ENCODE assay signal across 8 cellular contexts in genomic region chr12:103930787-103931536, GRCh38. TPM values are rescaled to one million over a fixed set of nuclear protein-coding genes. Genes with fewer than 3 reads are reported as not detected.
A peak's percentile ranks its signal among the peaks of the same experiment; 100 is the strongest.
DNase-seq lines count a peak whose midpoint lies in the region; ATAC-seq and TF ChIP-seq lines count a peak whose summit lies in the region.

No MANE protein-coding gene starts in this region.

- TF ChIP-seq EP300 in esophagus muscularis mucosa (IDR thresholded peaks at IDR 0.05): no peak

- peak overlapping the region; percentile 88 for H3K9ac ChIP-seq in mucosa of stomach (ENCODE audit: low read length)

- H3K9me3 ChIP-seq in esophagus muscularis mucosa (no peaks in the 10 kb centered on the region), mucosa of stomach (ENCODE audit: control insufficient read depth, low read length) (no peaks in the 10 kb centered on the region), thoracic aorta (no peaks in the 10 kb centered on the region)

- CTCF ChIA-PET in activated CD4-positive, alpha-beta memory T cell treated with anti-CD3 and anti-CD28 coated beads, Interleukin-2, amount 10 ng/mL, durations not matched to agents 7 days and 5 days (lab: Charles Lee): interaction anchor here (1.4 to 2.0 kb wide), 2 partner anchors 35 to 178 kb away, joined by 4 to 9 read pairs; partner anchors contain the start of gene TDG

- DNase-seq in CD14-positive monocyte (ENCODE audit: low spot score) (peak; percentile 49), HuH-7.5 (ENCODE audit: low spot score) (peak; percentile 22), esophagus muscularis mucosa (ENCODE audit: extremely low spot score) (peak; percentile 92), thoracic aorta (ENCODE audit: low spot score) (no peak), cerebellar nuclear complex (lab: John Stamatoyannopoulos, UW) (no peak)
- DNase-seq in activated CD4-positive, alpha-beta memory T cell treated with anti-CD3 and anti-CD28 coated beads, Interleukin-2, amount 10 ng/mL, durations not matched to agents 7 days and 5 days: peak; percentile 25

- H3K27me3 ChIP-seq in esophagus muscularis mucosa (no peaks in the 10 kb centered on the region), mucosa of stomach (ENCODE audit: control insufficient read depth, insufficient read depth, low read length) (no peaks in the 10 kb centered on the region), thoracic aorta (replicated peaks; ENCODE audit: insufficient read depth) (no peaks in the 10 kb centered on the region)

- peak overlapping the region; percentile 80 to 89 (median 88) for H3K4me3 ChIP-seq in esophagus muscularis mucosa
- peak overlapping the region; percentile 81 for H3K4me3 ChIP-seq in mucosa of stomach (ENCODE audit: low read length)
- H3K4me3 ChIP-seq in thoracic aorta: peak overlapping the region; percentile 94

- peaks cover 39% of the 10 kb centered on the region for H3K4me1 Mint-ChIP-seq in CD14-positive monocyte
- peaks cover 64% of the 10 kb centered on the region for H3K4me1 Mint-ChIP-seq in activated CD4-positive, alpha-beta memory T cell treated with anti-CD3 and anti-CD28 coated beads, Interleukin-2, amount 10 ng/mL, durations not matched to agents 7 days and 5 days

- H3K9me3 Mint-ChIP-seq in CD14-positive monocyte: no peaks in the 10 kb centered on the region
- H3K9me3 Mint-ChIP-seq in activated CD4-positive, alpha-beta memory T cell treated with anti-CD3 and anti-CD28 coated beads, Interleukin-2, amount 10 ng/mL, durations not matched to agents 7 days and 5 days: no peaks in the 10 kb centered on the region

- no peak for TF ChIP-seq CTCF in CD14-positive monocyte (IDR thresholded peaks at IDR 0.05)
- no peak for TF ChIP-seq CTCF in esophagus muscularis mucosa (IDR thresholded peaks at IDR 0.05)
- no peak for TF ChIP-seq CTCF in thoracic aorta (IDR thresholded peaks at IDR 0.05)

- peaks cover 29 to 34% of the 10 kb centered on the region in 2 donors for H3K36me3 Mint-ChIP-seq in CD14-positive monocyte
- H3K36me3 Mint-ChIP-seq in activated CD4-positive, alpha-beta memory T cell treated with anti-CD3 and anti-CD28 coated beads, Interleukin-2, amount 10 ng/mL, durations not matched to agents 7 days and 5 days (ENCODE audit: low read depth): peaks cover 57% of the 10 kb centered on the region

- H3K4me1 ChIP-seq in esophagus muscularis mucosa (peaks cover 38 to 65% (median 53%) of the 10 kb centered on the region in 4 donors), mucosa of stomach (ENCODE audit: control insufficient read depth, insufficient read depth, low read length) (peaks cover 7% of the 10 kb centered on the region), thoracic aorta (ENCODE audit: control insufficient read depth in 1 of 2, low read depth in 2 of 2) (peaks cover 24 to 57% of the 10 kb centered on the region in 2 donors)

- peak overlapping the region; percentile 95 to 99 (median 98) for H3K27ac Mint-ChIP-seq in CD14-positive monocyte
- peak overlapping the region; percentile 100 for H3K27ac Mint-ChIP-seq in activated CD4-positive, alpha-beta memory T cell treated with anti-CD3 and anti-CD28 coated beads, Interleukin-2, amount 10 ng/mL, durations not matched to agents 7 days and 5 days

- ATAC-seq in thoracic aorta (ENCODE audit: insufficient number of reproducible peaks, low FRiP score, low read depth): no peak
- ATAC-seq in GM19463 (IDR thresholded peaks at IDR 0.05; ENCODE audit: unreplicated experiment): no peak

- peak overlapping the region; percentile 85 to 95 for H3K4me3 Mint-ChIP-seq in CD14-positive monocyte
- H3K4me3 Mint-ChIP-seq in activated CD4-positive, alpha-beta memory T cell treated with anti-CD3 and anti-CD28 coated beads, Interleukin-2, amount 10 ng/mL, durations not matched to agents 7 days and 5 days: peak overlapping the region; percentile 83

- POLR2A ChIA-PET in activated CD4-positive, alpha-beta memory T cell treated with anti-CD3 and anti-CD28 coated beads, Interleukin-2, amount 10 ng/mL, durations not matched to agents 7 days and 5 days (lab: Charles Lee): interaction anchor here (0.5 to 4.4 kb wide), 9 partner anchors 9 to 356 kb away, joined by 4 to 128 read pairs (median 14); partner anchors contain the start of genes HCFC2 and TDG

- under 1% methylated on average over 32 of the region's 32 CpGs for WGBS in esophagus muscularis mucosa

- intact Hi-C loops in CD14-positive monocyte (cut with micrococcal nuclease) (loop anchor here (1.0 to 10.0 kb wide), 6 partner anchors 26 to 1184 kb away; partner anchors contain the start of genes NFYB (in 2 of the 2), HCFC2 (in 1 of the 2) and TDG (in 1 of the 2)), esophagus muscularis mucosa (cut with DNase I) (no loop called here)

- H3K27me3 Mint-ChIP-seq in CD14-positive monocyte (ENCODE audit: low read depth in 3 of 3): peaks cover 0 to 3% (median 2%) of the 10 kb centered on the region in 3 donors
- no peaks in the 10 kb centered on the region for H3K27me3 Mint-ChIP-seq in activated CD4-positive, alpha-beta memory T cell treated with anti-CD3 and anti-CD28 coated beads, Interleukin-2, amount 10 ng/mL, durations not matched to agents 7 days and 5 days

- H3K27ac ChIP-seq in esophagus muscularis mucosa (replicated peaks in 1 of 4) (peak overlapping the region; percentile 87 to 97 (median 92)), thoracic aorta (peak overlapping the region; percentile 86 to 89)

- TF ChIP-seq POLR2A in esophagus muscularis mucosa (IDR thresholded peaks at IDR 0.05; ENCODE audit: low read depth): no peak

- H3K36me3 ChIP-seq in esophagus muscularis mucosa (peaks cover 0 to 39% (median 36%) of the 10 kb centered on the region in 4 donors), mucosa of stomach (ENCODE audit: control insufficient read depth, insufficient read depth, low read length) (no peaks in the 10 kb centered on the region), thoracic aorta (peaks cover 6% of the 10 kb centered on the region)

RNA-seq across cellular contexts. Expression of gene HSP90B1, which starts 0.8 kb away (rescaled TPM):
- 100 to 1,000 TPM in 1 of 2 donors, 10 to 100 TPM in 1; 97.9 to 177 TPM for polyA plus RNA-seq in CD14-positive monocyte
- total RNA-seq in activated CD4-positive, alpha-beta memory T cell treated with anti-CD3 and anti-CD28 coated beads, Interleukin-2, amount 10 ng/mL, durations not matched to agents 7 days and 5 days: 100 to 1,000 TPM; 375 to 378 TPM
- 100 to 1,000 TPM; 174 to 199 (median 191) TPM for total RNA-seq in esophagus muscularis mucosa
- total RNA-seq in thoracic aorta: 100 to 1,000 TPM; 403 to 522 TPM

RNA-seq across cellular contexts. Expression of gene TDG, which starts 34.7 kb away (rescaled TPM):
- polyA plus RNA-seq in CD14-positive monocyte: 10 to 100 TPM; 20.1 to 22.4 TPM
- 10 to 100 TPM; 33.0 to 34.4 TPM for total RNA-seq in activated CD4-positive, alpha-beta memory T cell treated with anti-CD3 and anti-CD28 coated beads, Interleukin-2, amount 10 ng/mL, durations not matched to agents 7 days and 5 days
- total RNA-seq in esophagus muscularis mucosa (10 to 100 TPM; 13.7 to 16.4 (median 14.1) TPM), thoracic aorta (10 to 100 TPM in 1 of 2 donors, 1 to 10 TPM in 1; 8.0 to 24.5 TPM)

Comparison
In these comparisons a context has a peak if more than half of its experiments do, and no peak if none do; other contexts are left out.
1. DNase-seq: peak in CD14-positive monocyte (single experiment), HuH-7.5 (single experiment), activated CD4-positive, alpha-beta memory T cell treated with anti-CD3 and anti-CD28 coated beads, Interleukin-2, amount 10 ng/mL, durations not matched to agents 7 days and 5 days (single experiment) and esophagus muscularis mucosa (single experiment); none in thoracic aorta (single experiment) and cerebellar nuclear complex (0 of 2).
2. Peak in every context shown above with its lines, with median percentiles within 50 percentile points of each other: H3K4me3 ChIP-seq.